Comparison of ENCODE assay signal across 8 cellular contexts in the genomic region with DNA sequence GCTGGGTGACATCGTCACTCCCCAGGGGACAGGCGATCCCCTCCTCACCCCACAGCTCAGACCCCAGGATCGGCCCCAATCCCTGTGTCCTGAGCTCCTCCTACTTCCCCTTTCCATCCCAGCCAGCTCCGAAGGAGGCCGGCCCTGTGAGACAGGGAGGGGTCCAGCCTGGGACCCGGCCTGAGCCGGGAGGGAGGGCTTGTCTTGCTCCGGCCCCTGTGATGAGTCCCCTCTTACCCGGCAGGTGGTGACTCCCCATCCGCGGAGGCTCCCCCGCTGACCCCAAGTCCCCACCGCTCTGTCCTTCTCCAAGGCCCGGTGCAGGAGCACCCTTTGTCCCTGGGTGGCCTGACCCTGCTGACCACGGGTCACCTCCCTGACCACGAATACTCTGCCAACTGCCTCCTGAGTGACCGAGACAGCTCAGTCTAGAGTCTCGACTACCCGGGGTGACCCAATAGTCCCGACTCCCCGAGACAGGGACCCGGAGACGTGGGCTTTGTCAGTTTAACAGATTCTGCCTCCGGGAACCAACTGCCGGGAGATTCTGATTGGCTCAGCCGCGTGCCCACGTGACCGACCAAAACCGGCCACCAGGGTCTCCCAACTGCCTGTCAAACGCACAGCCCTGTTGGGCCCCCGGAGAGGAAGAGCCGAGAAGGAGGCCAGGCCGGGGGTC.
DNase-seq lines count a peak whose midpoint lies in the region; ATAC-seq and TF ChIP-seq lines count a peak whose summit lies in the region.

No MANE protein-coding gene starts in this region.

- no peak overlapping the region for H3K9ac ChIP-seq in smooth muscle cell (ENCODE audit: low read depth)

- H3K27ac Mint-ChIP-seq in MCF 10A (ENCODE audit: low read depth, unreplicated experiment) (no peak overlapping the region), natural killer cell (peak overlapping the region; percentile 31 to 77)
- no peak overlapping the region for H3K27ac Mint-ChIP-seq in activated CD4-positive, alpha-beta T cell treated with anti-CD3 and anti-CD28 coated beads, Interleukin-2, amount 10 ng/mL, durations not matched to agents 24 days and 14 days

- H3K36me3 ChIP-seq in breast epithelium (no peaks in the 10 kb centered on the region), SJSA1 (no peaks in the 10 kb centered on the region), smooth muscle cell (ENCODE audit: low read depth) (no peaks in the 10 kb centered on the region)

- H3K79me2 ChIP-seq in smooth muscle cell (ENCODE audit: low read depth) = no peaks in the 10 kb centered on the region

- H3K9me3 ChIP-seq in breast epithelium (no peaks in the 10 kb centered on the region), SJSA1 (replicated peaks) (no peaks in the 10 kb centered on the region), smooth muscle cell (replicated peaks; ENCODE audit: low read depth) (no peaks in the 10 kb centered on the region)

- ATAC-seq in natural killer cell = peak in 2 of 3 donors; percentile 44 to 92

- 91% methylated on average over 29 of the region's 34 CpGs for WGBS in smooth muscle cell (ENCODE audit: low lambda C conversion rate)

- H3K36me3 Mint-ChIP-seq in MCF 10A (ENCODE audit: insufficient read depth, unreplicated experiment) (no peaks in the 10 kb centered on the region), natural killer cell (no peaks in the 10 kb centered on the region)
- H3K36me3 Mint-ChIP-seq in activated CD4-positive, alpha-beta T cell treated with anti-CD3 and anti-CD28 coated beads, Interleukin-2, amount 10 ng/mL, durations not matched to agents 24 days and 14 days (ENCODE audit: low read depth) = no peaks in the 10 kb centered on the region

- H3K27me3 ChIP-seq in breast epithelium (no peaks in the 10 kb centered on the region), SJSA1 (replicated peaks) (no peaks in the 10 kb centered on the region), smooth muscle cell (ENCODE audit: low read depth) (no peaks in the 10 kb centered on the region)

- H3K4me3 Mint-ChIP-seq in MCF 10A (ENCODE audit: unreplicated experiment) (no peak overlapping the region), natural killer cell (peak overlapping the region; percentile 85)
- no peak overlapping the region for H3K4me3 Mint-ChIP-seq in activated CD4-positive, alpha-beta T cell treated with anti-CD3 and anti-CD28 coated beads, Interleukin-2, amount 10 ng/mL, durations not matched to agents 24 days and 14 days

- no peaks in the 10 kb centered on the region for H4K20me1 ChIP-seq in smooth muscle cell (ENCODE audit: low read depth)

- H3K9me3 Mint-ChIP-seq in MCF 10A (ENCODE audit: unreplicated experiment) (no peaks in the 10 kb centered on the region), natural killer cell (no peaks in the 10 kb centered on the region)
- H3K9me3 Mint-ChIP-seq in activated CD4-positive, alpha-beta T cell treated with anti-CD3 and anti-CD28 coated beads, Interleukin-2, amount 10 ng/mL, durations not matched to agents 24 days and 14 days = no peaks in the 10 kb centered on the region

- H3K4me1 Mint-ChIP-seq in MCF 10A (ENCODE audit: insufficient read depth, unreplicated experiment) (no peaks in the 10 kb centered on the region), natural killer cell (peaks cover 9 to 10% of the 10 kb centered on the region in 2 donors)
- peaks cover 4% of the 10 kb centered on the region for H3K4me1 Mint-ChIP-seq in activated CD4-positive, alpha-beta T cell treated with anti-CD3 and anti-CD28 coated beads, Interleukin-2, amount 10 ng/mL, durations not matched to agents 24 days and 14 days

- H3K4me2 ChIP-seq in smooth muscle cell = no peak overlapping the region

- no peak overlapping the region for H2AFZ ChIP-seq in smooth muscle cell (ENCODE audit: low read depth)

- CTCF ChIA-PET in MCF 10A (lab: Yijun Ruan, JAX) = no interaction called here

- intact Hi-C loops in breast epithelium (cut with DNase I; ENCODE audit: low total_unique reads) = no loop called here
- intact Hi-C loops in MCF 10A (cut with micrococcal nuclease) = no loop called here
- intact Hi-C loops in natural killer cell (cut with micrococcal nuclease) = no loop called here
- intact Hi-C loops in activated CD4-positive, alpha-beta T cell treated with anti-CD3 and anti-CD28 coated beads, Interleukin-2, amount 10 ng/mL, durations not matched to agents 24 days and 14 days (cut with micrococcal nuclease) = no loop called here

- H3K27me3 Mint-ChIP-seq in MCF 10A (ENCODE audit: insufficient read depth, unreplicated experiment) (no peaks in the 10 kb centered on the region), natural killer cell (ENCODE audit: low read depth in 2 of 2) (peaks cover 0 to 4% of the 10 kb centered on the region in 2 donors)
- peaks cover 6% of the 10 kb centered on the region for H3K27me3 Mint-ChIP-seq in activated CD4-positive, alpha-beta T cell treated with anti-CD3 and anti-CD28 coated beads, Interleukin-2, amount 10 ng/mL, durations not matched to agents 24 days and 14 days

- H3K4me1 ChIP-seq in breast epithelium (no peaks in the 10 kb centered on the region), SJSA1 (replicated peaks) (no peaks in the 10 kb centered on the region; the same call in 1 of the 2 replicates), smooth muscle cell (ENCODE audit: low read depth) (no peaks in the 10 kb centered on the region)

- H3K4me3 ChIP-seq in breast epithelium = peak overlapping the region; percentile 46 to 72 (median 53)
- H3K4me3 ChIP-seq in SJSA1 = peak overlapping the region; percentile 49
- H3K4me3 ChIP-seq in smooth muscle cell = no peak overlapping the region

- DNase-seq in breast epithelium (ENCODE audit: low spot score in 2 of 2) = peak in 1 of 2 donors; percentile 59
- DNase-seq in MCF 10A (ENCODE audit: unreplicated experiment) = no peak
- DNase-seq in SJSA1 (ENCODE audit: low read depth in 1 of 2, low spot score in 2 of 2) = peak; percentile 45 to 59
- peak; percentile 42 for DNase-seq in fibroblast of peridontal ligament (ENCODE audit: extremely low read depth)
- no peak for DNase-seq in natural killer cell
- no peak for DNase-seq in NCI-H2196 (lab: John Stamatoyannopoulos, UW; ENCODE audit: unreplicated experiment)
- no peak for DNase-seq in activated CD4-positive, alpha-beta T cell treated with anti-CD3 and anti-CD28 coated beads, Interleukin-2, amount 10 ng/mL, durations not matched to agents 24 days and 14 days
- no peak for DNase-seq in smooth muscle cell (lab: John Stamatoyannopoulos, UW; ENCODE audit: unreplicated experiment)

- H3K27ac ChIP-seq in breast epithelium (peak overlapping the region; percentile 55 to 84), SJSA1 (peak overlapping the region; percentile 70), smooth muscle cell (ENCODE audit: low read depth) (no peak overlapping the region)

- no peak for TF ChIP-seq POLR2A in breast epithelium (IDR thresholded peaks at IDR 0.05)

- BruUV-seq in MCF 10A (replicated peaks; lab: Mats Ljungman, UMichigan) = no TSS peak

- POLR2A ChIA-PET in MCF 10A (lab: Yijun Ruan, JAX) = no interaction called here

- peak in 1 of 3 donors; percentile 11 for TF ChIP-seq CTCF in breast epithelium (IDR thresholded peaks at IDR 0.05)
- no peak for TF ChIP-seq CTCF in MCF 10A (IDR thresholded peaks at IDR 0.05; ENCODE audit: unreplicated experiment)
- TF ChIP-seq CTCF in natural killer cell (IDR thresholded peaks at IDR 0.05) = no peak
- TF ChIP-seq CTCF in smooth muscle cell (IDR thresholded peaks at IDR 0.05; ENCODE audit: borderline replicate concordance, insufficient read depth, poor library complexity, severe bottlenecking) = no peak

- H3F3A ChIP-seq in smooth muscle cell (ENCODE audit: low read depth) = no peaks in the 10 kb centered on the region

Comparison
In these comparisons a context has a peak if more than half of its experiments do, and no peak if none do; other contexts are left out.
1. DNase-seq: peak in SJSA1 (2 of 2) and fibroblast of peridontal ligament (single experiment); none in MCF 10A (single experiment), natural killer cell (single experiment), NCI-H2196 (single experiment), activated CD4-positive, alpha-beta T cell treated with anti-CD3 and anti-CD28 coated beads, Interleukin-2, amount 10 ng/mL, durations not matched to agents 24 days and 14 days (single experiment) and smooth muscle cell (single experiment).
2. H3K27ac Mint-ChIP-seq: peak in natural killer cell (2 of 2); none in MCF 10A (single experiment) and activated CD4-positive, alpha-beta T cell treated with anti-CD3 and anti-CD28 coated beads, Interleukin-2, amount 10 ng/mL, durations not matched to agents 24 days and 14 days (single experiment).